8 cellular contexts compared by ENCODE assay signal in genomic region chr1:110619412-110620249, GRCh38. TPM values are rescaled to one million over a fixed set of nuclear protein-coding genes. Genes with fewer than 3 reads are reported as not detected.
DNase-seq lines count a peak whose midpoint lies in the region; ATAC-seq, FAIRE-seq and TF ChIP-seq lines count a peak whose summit lies in the region.

No MANE protein-coding gene starts in this region.

- peak overlapping the region; percentile 60 for H3K4me3 Mint-ChIP-seq in Calu3 (ENCODE audit: low read depth, unreplicated experiment)

- peak; percentile 8 for FAIRE-seq in endometrium (lab: Jason Lieb, UNC)

- intact Hi-C loops in Calu3 (cut with micrococcal nuclease; ENCODE audit: unreplicated experiment), result loop anchor here (1.0 to 5.0 kb wide), 3 partner anchors 62 to 412 kb away; no protein-coding TSS in a partner anchor

- DNase-seq in Calu3 (peak; percentile 86), HT-29 (ENCODE audit: low spot score) (peak; percentile 83), NOMO-1 treated with DMSO at 0.1 percent for 48 hours (lab: John Stamatoyannopoulos, UW; ENCODE audit: unreplicated experiment) (peak; percentile 93), midbrain (lab: John Stamatoyannopoulos, UW) (peak; percentile 84)
- peak; percentile 67 for DNase-seq in activated CD8-positive, alpha-beta memory T cell treated with anti-CD3 and anti-CD28 coated beads, Interleukin-2, amount 50 U/mL, for 24 hours (ENCODE audit: extremely low read depth)
- peak; percentile 93 for DNase-seq in stimulated activated CD8-positive, alpha-beta memory T cell treated with anti-CD3 and anti-CD28 coated beads, Interleukin-4, amount 100 ng/mL, for 48 hours

- H3K36me3 Mint-ChIP-seq in Calu3 (ENCODE audit: insufficient read depth, unreplicated experiment), result peaks cover 10% of the 10 kb centered on the region

- TF ChIP-seq CTCF in Calu3 (IDR thresholded peaks at IDR 0.05; ENCODE audit: unreplicated experiment), result peak; percentile 72

- CTCF ChIA-PET in Calu3 (lab: Charles Lee), result interaction anchor here (0.7 to 1.8 kb wide), 8 partner anchors 9 to 1128 kb away, joined by 3 to 12 read pairs (median 7); partner anchors contain the start of gene KCNA2

- peaks cover 2% of the 10 kb centered on the region for H3K9me3 Mint-ChIP-seq in Calu3 (ENCODE audit: low read depth, unreplicated experiment)

- no peak overlapping the region for H3K27ac Mint-ChIP-seq in Calu3 (ENCODE audit: unreplicated experiment)

- no TSS peak for BruUV-seq in Calu3 (replicated peaks; lab: Mats Ljungman, UMichigan)

- peak; percentile 68 for ATAC-seq in GM21360 (IDR thresholded peaks at IDR 0.05; ENCODE audit: unreplicated experiment)

- H3K4me1 Mint-ChIP-seq in Calu3 (ENCODE audit: low read depth, unreplicated experiment), result peaks cover 25% of the 10 kb centered on the region

- H3K27me3 Mint-ChIP-seq in Calu3 (ENCODE audit: unreplicated experiment), result peaks cover 73% of the 10 kb centered on the region

RNA-seq across cellular contexts. Expression of gene KCNA2, which starts 13.5 kb away (rescaled TPM):
- total RNA-seq in Calu3 (2022), result not detected in 2 replicates
- not detected in 2 replicates for total RNA-seq in HT-29 (2014; rRNA removed; shearing (Covaris generic))

RNA-seq across cellular contexts. Expression of gene KCNA3, which starts 55.1 kb away (rescaled TPM):
- total RNA-seq in Calu3 (2022), result not detected in 2 replicates
- total RNA-seq in HT-29 (2014; rRNA removed; shearing (Covaris generic)), result not detected in 2 replicates

Comparison
In these comparisons a context has a peak if more than half of its experiments do, and no peak if none do; other contexts are left out.
1. Peak in every context shown above with its lines: DNase-seq and ATAC-seq.